In genomic region chr2:72106978-72107377, GRCh38 we compare ENCODE assay signal across 28 cellular contexts. TPM values are rescaled to one million over a fixed set of nuclear protein-coding genes. Genes with fewer than 3 reads are reported as not detected.
"Had no signal": no experiment of that assay in that cellular context is flagged by ENCODE, and none has a peak within 500 bp of the region (broad histone marks: within the 10 kb centered on the region; RNA-seq: fewer than 3 reads in every experiment).

No MANE protein-coding gene starts in this region.

- H3K4me3 ChIP-seq: adrenal gland, body of pancreas, pancreas, psoas muscle, stomach, thyroid gland, upper lobe of right lung had no signal

- H3K4me1 ChIP-seq: adrenal gland, body of pancreas, pancreas, psoas muscle, stomach, thyroid gland, upper lobe of right lung had no signal

- H3K9me3 ChIP-seq: body of pancreas, pancreas, psoas muscle, stomach, thyroid gland, upper lobe of right lung had no signal

- DNase-seq: activated CD4-positive, alpha-beta memory T cell treated with anti-CD3 and anti-CD28 coated beads for 36 hours; activated CD4-positive, alpha-beta T cell treated with anti-CD3 and anti-CD28 coated beads, Interleukin-2, amount 10 ng/mL, durations not matched to agents 24 days and 14 days; activated CD4-positive, CD25-positive, alpha-beta regulatory T cell treated with anti-CD3 and anti-CD28 coated beads, Interleukin-2, amount 50 U/mL, for 72 hours; activated naive CD4-positive, alpha-beta T cell; activated naive CD8-positive, alpha-beta T cell treated with anti-CD3 and anti-CD28 coated beads for 36 hours; activated T-cell treated with anti-CD3 and anti-CD28 coated beads for 4 hours; activated T-cell treated with anti-CD3 and anti-CD28 coated beads, Interleukin-2, amount 50 U/mL, for 72 hours; adrenal gland; aorta; body of pancreas; central memory CD4-positive, alpha-beta T cell; dermis blood vessel endothelial cell; effector CD4-positive, alpha-beta T cell; foreskin fibroblast; left cardiac atrium; left ventricle myocardium superior; naive B cell; nephron progenitor cell; pancreas; psoas muscle; stimulated activated CD4-positive, alpha-beta T cell treated with anti-CD3 and anti-CD28 coated beads, Interleukin-15, amount 100 ng/mL, for 24 hours; stimulated activated CD4-positive, alpha-beta T cell treated with anti-CD3 and anti-CD28 coated beads, Interleukin-2, amount 100 ng/mL, for 24 hours; stimulated activated naive B cell treated with anti-CD40 and anti-IgM and Interleukin-4, amounts not matched to agents 10 μg/mL and 1 μg/mL and 100 μg/mL, for 72 hours; stomach; T-helper 2 cell; thyroid gland; upper lobe of right lung had no signal

- ATAC-seq: activated T-cell treated with anti-CD3 and anti-CD28 coated beads, Interleukin-2, amount 50 U/mL, for 72 hours; body of pancreas; left cardiac atrium; left ventricle myocardium superior; pancreas; psoas muscle; SK-N-SH treated with all-trans-retinoic acid at 6 μM for 48 hours; stimulated activated naive B cell treated with anti-CD40 and anti-IgM and Interleukin-4, amounts not matched to agents 10 μg/mL and 1 μg/mL and 100 μg/mL, for 72 hours; upper lobe of right lung had no signal

- H3K27ac ChIP-seq: adrenal gland, body of pancreas, pancreas, psoas muscle, stomach, thyroid gland, upper lobe of right lung had no signal

- H3K36me3 ChIP-seq: adrenal gland, pancreas, stomach, thyroid gland, upper lobe of right lung had no signal

- H3K27me3 ChIP-seq: adrenal gland, body of pancreas, pancreas, thyroid gland had no signal

RNA-seq across cellular contexts. Expression of gene CYP26B1, which starts 40.7 kb away (rescaled TPM):
- total RNA-seq: activated CD4-positive, alpha-beta memory T cell treated with anti-CD3 and anti-CD28 coated beads for 36 hours; activated CD4-positive, alpha-beta T cell treated with anti-CD3 and anti-CD28 coated beads, Interleukin-2, amount 10 ng/mL, durations not matched to agents 24 days and 14 days; activated naive CD8-positive, alpha-beta T cell treated with anti-CD3 and anti-CD28 coated beads for 36 hours; activated T-cell treated with anti-CD3 and anti-CD28 coated beads, Interleukin-2, amount 50 U/mL, for 72 hours had no signal
